1 cellular context compared by ENCODE assay signal in the genomic region with DNA sequence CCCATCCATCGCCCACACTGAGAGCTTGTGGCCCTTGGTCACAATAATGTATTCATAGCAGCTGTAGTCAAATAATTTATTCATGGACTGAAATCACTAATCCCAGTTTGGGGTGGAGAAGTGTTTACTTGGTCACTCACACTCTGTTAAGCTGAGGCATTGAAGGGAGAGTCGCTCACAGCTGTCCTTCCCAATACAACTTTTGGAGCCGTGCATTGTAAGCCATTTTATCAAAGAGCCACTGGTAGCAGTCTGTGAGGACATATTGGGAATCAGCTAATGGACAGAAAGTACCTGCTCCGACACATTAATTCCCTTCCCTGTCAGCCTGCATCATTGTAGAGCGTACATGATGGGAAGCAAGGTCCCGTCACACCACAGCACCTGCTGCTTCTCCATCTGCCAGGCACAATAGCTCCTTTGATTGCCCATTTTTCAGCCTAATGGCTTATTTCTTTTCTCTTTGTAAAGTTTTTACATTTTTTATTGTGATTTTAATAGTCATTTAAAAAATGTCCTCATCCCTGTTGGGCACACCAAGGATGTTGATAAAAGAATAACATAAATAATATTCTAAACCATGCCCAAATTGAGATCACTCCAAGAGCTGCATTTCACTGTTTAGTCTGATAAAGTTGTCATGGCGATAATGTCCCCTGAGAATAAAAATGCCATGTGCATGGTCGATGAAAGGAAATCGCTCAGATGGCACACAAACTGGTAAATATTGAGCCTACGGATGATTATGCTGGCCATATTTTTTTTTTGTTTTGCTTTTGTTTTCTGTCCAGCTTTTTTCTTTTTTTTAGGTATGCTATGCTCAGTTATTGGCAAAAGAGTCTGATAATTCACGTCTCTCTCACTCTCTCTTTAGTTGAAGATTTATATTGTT.
TF ChIP-seq lines count a peak whose summit lies in the region.

No MANE protein-coding gene starts in this region.

TF ChIP-seq in H1, 55 proteins besides CTCF, POLR2A, EP300 and RAD21:
- TF ChIP-seq, protein P1, sequence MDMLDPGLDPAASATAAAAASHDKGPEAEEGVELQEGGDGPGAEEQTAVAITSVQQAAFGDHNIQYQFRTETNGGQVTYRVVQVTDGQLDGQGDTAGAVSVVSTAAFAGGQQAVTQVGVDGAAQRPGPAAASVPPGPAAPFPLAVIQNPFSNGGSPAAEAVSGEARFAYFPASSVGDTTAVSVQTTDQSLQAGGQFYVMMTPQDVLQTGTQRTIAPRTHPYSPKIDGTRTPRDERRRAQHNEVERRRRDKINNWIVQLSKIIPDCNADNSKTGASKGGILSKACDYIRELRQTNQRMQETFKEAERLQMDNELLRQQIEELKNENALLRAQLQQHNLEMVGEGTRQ (IDR thresholded peaks at IDR 0.05; ENCODE audit: low read length), result no peak
- TF ChIP-seq SAP30 (IDR thresholded peaks at IDR 0.05; ENCODE audit: insufficient read depth, insufficient replicate concordance, low read length) (no peak), MAX (IDR thresholded peaks at IDR 0.05) (no peak), CTBP2 (IDR thresholded peaks at IDR 0.05; ENCODE audit: borderline replicate concordance, insufficient read depth, insufficient read length, low read length) (no peak), PHF8 (conservative IDR thresholded peaks at IDR 0.05; ENCODE audit: low read depth, low read length) (no peak), SP1 (IDR thresholded peaks at IDR 0.05; ENCODE audit: low read depth, low read length) (no peak), CBX8 (IDR thresholded peaks at IDR 0.05; ENCODE audit: borderline replicate concordance, low read depth, low read length) (no peak), EZH2 (IDR thresholded peaks at IDR 0.05; ENCODE audit: low read depth, low read length, severe bottlenecking) (no peak)
